In the genomic region with DNA sequence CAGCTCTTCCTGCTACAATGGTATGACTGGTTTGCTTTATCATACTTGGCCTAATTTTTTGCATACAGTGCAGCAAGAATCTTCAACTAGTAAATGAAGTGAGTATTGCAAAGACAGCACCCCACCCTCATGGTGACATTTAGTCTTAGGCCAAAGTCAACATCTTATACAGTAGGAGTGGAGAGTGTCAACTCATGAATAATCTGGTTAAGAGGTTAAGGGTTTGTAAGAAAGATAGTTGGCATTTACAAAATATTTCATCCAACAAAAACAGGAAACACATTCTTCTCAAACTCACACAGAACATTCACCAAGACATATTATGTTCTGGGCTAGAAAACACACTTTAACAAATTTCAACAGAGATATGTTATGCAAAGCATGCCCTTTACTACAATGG, we compare ENCODE assay signal across 15 cellular contexts. TPM values are rescaled to one million over a fixed set of nuclear protein-coding genes. Genes with fewer than 3 reads are reported as not detected.
A peak's percentile ranks its signal among the peaks of the same experiment; 100 is the strongest.
DNase-seq lines count a peak whose midpoint lies in the region; ATAC-seq, FAIRE-seq and TF ChIP-seq lines count a peak whose summit lies in the region.
"Had no signal": no experiment of that assay in that cellular context is flagged by ENCODE, and none has a peak within 500 bp of the region (broad histone marks: within the 10 kb centered on the region; RNA-seq: fewer than 3 reads in every experiment).

No MANE protein-coding gene starts in this region.

- no peak for TF ChIP-seq POLR2A in Peyer's patch (IDR thresholded peaks at IDR 0.05)

- peaks cover 2% of the 10 kb centered on the region for H3K36me3 Mint-ChIP-seq in activated CD4-positive, alpha-beta T cell treated with anti-CD3 and anti-CD28 coated beads for 36 hours (ENCODE audit: low read depth)

- H3K27me3 Mint-ChIP-seq in activated CD4-positive, alpha-beta T cell treated with anti-CD3 and anti-CD28 coated beads for 36 hours, result no peaks in the 10 kb centered on the region

- H3K9me3 Mint-ChIP-seq in activated CD4-positive, alpha-beta T cell treated with anti-CD3 and anti-CD28 coated beads for 36 hours (ENCODE audit: low read depth), result no peaks in the 10 kb centered on the region

- no peak for DNase-seq in activated CD4-positive, alpha-beta T cell treated with anti-CD3 and anti-CD28 coated beads for 36 hours
- DNase-seq in activated CD4-positive, alpha-beta T cell treated with anti-CD3 and anti-CD28 coated beads, Interleukin-2, amount 50 U/mL, for 48 hours, result no peak
- DNase-seq in Peyer's patch (no peak), small intestine (peak; percentile 65), superior temporal gyrus (ENCODE audit: extremely low spot score) (no peak), substantia nigra (lab: John Stamatoyannopoulos, UW) (no peak)
- DNase-seq: GDM1; kidney; NCI-H1694 treated with DMSO at 0.1 percent for 48 hours; NK-92 treated with Interleukin-12 subunit alpha and Interleukin-12 subunit beta, amount 100 ng/mL, for 24 hours; stimulated activated CD4-positive, alpha-beta T cell treated with anti-CD3 and anti-CD28 coated beads, Interleukin-2, amount 100 ng/mL, for 24 hours; T1000 had no signal

- H3K27ac ChIP-seq in Peyer's patch (peak overlapping the region in 3 of 4 donors; percentile 33 to 84 (median 60)), small intestine (ENCODE audit: low read depth in 1 of 2, low read length in 1 of 2) (peak overlapping the region in 1 of 2 donors; percentile 32), substantia nigra (ENCODE audit: low read depth, low read length, poor library complexity, severe bottlenecking) (no peak overlapping the region)
- H3K27ac ChIP-seq: cardiac muscle cell had no signal

- H3K4me3 ChIP-seq in Peyer's patch (no peak overlapping the region), small intestine (ENCODE audit: low read depth in 1 of 2, low read length in 2 of 2) (no peak overlapping the region)
- H3K4me3 ChIP-seq: cardiac muscle cell had no signal

- POLR2A ChIA-PET in activated CD4-positive, alpha-beta T cell treated with anti-CD3 and anti-CD28 coated beads for 36 hours (lab: Charles Lee), result no interaction called here

- peaks cover 47% of the 10 kb centered on the region for H3K4me1 Mint-ChIP-seq in activated CD4-positive, alpha-beta T cell treated with anti-CD3 and anti-CD28 coated beads for 36 hours

- H3K4me3 Mint-ChIP-seq in activated CD4-positive, alpha-beta T cell treated with anti-CD3 and anti-CD28 coated beads for 36 hours, result no peak overlapping the region

- H3K27me3 ChIP-seq in Peyer's patch (no peaks in the 10 kb centered on the region), small intestine (ENCODE audit: control insufficient read depth in 2 of 2, insufficient read depth in 2 of 2, low read length in 2 of 2) (no peaks in the 10 kb centered on the region)
- H3K27me3 ChIP-seq: cardiac muscle cell had no signal

- CTCF ChIA-PET in activated CD4-positive, alpha-beta T cell treated with anti-CD3 and anti-CD28 coated beads for 36 hours (lab: Charles Lee), result interaction anchor here (0.6 kb wide), 1 partner anchor 340 kb away, joined by 3 read pairs; no protein-coding TSS in a partner anchor

- H3K9me3 ChIP-seq in Peyer's patch (no peaks in the 10 kb centered on the region), small intestine (ENCODE audit: control insufficient read depth, low read depth) (no peaks in the 10 kb centered on the region)

- peaks cover 0 to 57% (median 5%) of the 10 kb centered on the region in 4 donors for H3K4me1 ChIP-seq in Peyer's patch
- peaks cover 10 to 12% of the 10 kb centered on the region in 2 donors for H3K4me1 ChIP-seq in small intestine (ENCODE audit: control insufficient read depth in 2 of 2, insufficient read depth in 1 of 2, low read depth in 1 of 2, low read length in 1 of 2)

- TF ChIP-seq CTCF in Peyer's patch (IDR thresholded peaks at IDR 0.05), result no peak

- peak overlapping the region; percentile 48 for H3K27ac Mint-ChIP-seq in activated CD4-positive, alpha-beta T cell treated with anti-CD3 and anti-CD28 coated beads for 36 hours

- H3K36me3 ChIP-seq in Peyer's patch, result peaks cover 0 to 1% (median 0%) of the 10 kb centered on the region in 3 donors
- no peaks in the 10 kb centered on the region for H3K36me3 ChIP-seq in small intestine (ENCODE audit: control insufficient read depth in 2 of 2, insufficient read depth in 2 of 2, low read length in 2 of 2)
- H3K36me3 ChIP-seq: cardiac muscle cell had no signal

- no peak for FAIRE-seq in small intestine (lab: Jason Lieb, UNC)
- FAIRE-seq: kidney had no signal

- intact Hi-C loops in activated CD4-positive, alpha-beta T cell treated with anti-CD3 and anti-CD28 coated beads for 36 hours (cut with DNase I, micrococcal nuclease), result loop anchor here in 1 of 2 experiments (5.0 to 10.0 kb wide), 2 partner anchors 88 to 1060 kb away; a partner anchor contains a TSS

- no peak for ATAC-seq in activated CD4-positive, alpha-beta T cell treated with anti-CD3 and anti-CD28 coated beads for 36 hours
- ATAC-seq in esophagus mucosa, result peak; percentile 41
- no peak for ATAC-seq in GM18519 (IDR thresholded peaks at IDR 0.05; ENCODE audit: low FRiP score, unreplicated experiment)

RNA-seq across cellular contexts. Expression of a gene that starts 2.2 kb away (rescaled TPM):
- 10 to 100 TPM; 50.5 to 52.8 TPM for total RNA-seq in activated CD4-positive, alpha-beta T cell treated with anti-CD3 and anti-CD28 coated beads for 36 hours
- total RNA-seq in Peyer's patch (10 to 100 TPM; 33.9 to 73.1 (median 63.5) TPM), esophagus mucosa (37.2 TPM)
- polyA plus RNA-seq in small intestine, result 10 to 100 TPM; 37.5 to 66.9 (median 39.7) TPM
- total RNA-seq: cardiac muscle cell had no signal
- polyA plus RNA-seq: cardiac muscle cell had no signal

RNA-seq across cellular contexts. Expression of a gene that starts 33.7 kb away (rescaled TPM):
- total RNA-seq in activated CD4-positive, alpha-beta T cell treated with anti-CD3 and anti-CD28 coated beads for 36 hours, result 10 to 100 TPM; 32.1 to 35.3 TPM
- 10 to 100 TPM in 3 of 4 donors, 1 to 10 TPM in 1; 7.1 to 53.6 (median 16.7) TPM for total RNA-seq in Peyer's patch
- total RNA-seq in esophagus mucosa, result 33.6 TPM
- 10 to 100 TPM in 1 of 3 donors, 1 to 10 TPM in 2; 3.8 to 13.1 (median 4.7) TPM for polyA plus RNA-seq in small intestine
- polyA plus RNA-seq: cardiac muscle cell had no signal
